ENCODE assay signal across 1 cellular context in genomic region chr2:234472155-234472554, GRCh38.
TF ChIP-seq lines count a peak whose summit lies in the region.

No MANE protein-coding gene starts in this region.

TF ChIP-seq in HEK293, 187 proteins besides CTCF, POLR2A, EP300 and RAD21 (continued from another document):
- peak; percentile 43 for TF ChIP-seq SETDB1 (IDR thresholded peaks at IDR 0.05; ENCODE audit: insufficient read length, low read length)
